In the genomic region with DNA sequence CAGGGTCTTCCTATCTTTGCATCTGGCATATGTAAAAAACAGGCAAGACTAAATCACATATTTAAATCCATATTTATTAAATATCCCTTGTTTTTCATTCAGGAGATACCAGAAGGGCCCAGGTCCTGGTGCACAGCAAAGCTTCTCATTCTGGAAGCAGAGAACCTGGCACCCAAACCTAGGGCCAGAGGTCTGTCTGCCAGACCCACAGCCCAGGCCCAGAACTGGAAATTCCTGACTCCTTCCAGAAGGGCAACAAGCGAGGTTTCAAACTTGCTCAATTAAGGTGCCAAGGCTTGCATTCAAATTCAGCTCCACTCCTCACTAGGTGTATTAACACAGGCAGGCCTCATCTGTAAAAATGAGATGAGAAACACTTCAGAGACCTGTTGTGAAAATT, we compare ENCODE assay signal across 16 cellular contexts. TPM values are rescaled to one million over a fixed set of nuclear protein-coding genes. Genes with fewer than 3 reads are reported as not detected.
DNase-seq lines count a peak whose midpoint lies in the region; ATAC-seq, FAIRE-seq and TF ChIP-seq lines count a peak whose summit lies in the region.
"Had no signal": no experiment of that assay in that cellular context is flagged by ENCODE, and none has a peak within 500 bp of the region (broad histone marks: within the 10 kb centered on the region; RNA-seq: fewer than 3 reads in every experiment).

No MANE protein-coding gene starts in this region.

- peaks cover 42% of the 10 kb centered on the region for H3K79me2 ChIP-seq in OCI-LY3 (ENCODE audit: low read length)
- peaks cover 53% of the 10 kb centered on the region for H3K79me2 ChIP-seq in K562 (ENCODE audit: control insufficient read depth, insufficient read depth, low read length)
- H3K79me2 ChIP-seq: parathyroid adenoma had no signal

- no peaks in the 10 kb centered on the region for H3K9me1 ChIP-seq in K562 (ENCODE audit: control insufficient read depth, insufficient read depth, low read length)

- H3K4me2 ChIP-seq in OCI-LY3 (ENCODE audit: low read length) (no peak overlapping the region), K562 (ENCODE audit: insufficient read depth, low read length) (peak overlapping the region; percentile 100)

- intact Hi-C loops in K562 (cut with micrococcal nuclease) = no loop called here
- intact Hi-C loops in lower leg skin (cut with DNase I; ENCODE audit: low total_unique reads) = no loop called here

- H3K4me1 ChIP-seq in OCI-LY3 (ENCODE audit: low read length) = peaks cover 73% of the 10 kb centered on the region
- peaks cover 29 to 34% of the 10 kb centered on the region in 2 experiments; a peak in 4 of 5 replicates for H3K4me1 ChIP-seq in K562 (replicated peaks in 1 of 2; ENCODE audit: control insufficient read depth in 2 of 2, insufficient read depth in 2 of 2, low read length in 2 of 2)

- H3K27me3 Mint-ChIP-seq in activated T-cell treated with anti-CD3 and anti-CD28 coated beads, Interleukin-2, amount 50 U/mL, for 4 hours (ENCODE audit: low read depth) = no peaks in the 10 kb centered on the region
- no peaks in the 10 kb centered on the region for H3K27me3 Mint-ChIP-seq in stimulated activated naive CD8-positive, alpha-beta T cell treated with anti-CD3 and anti-CD28 coated beads, Interleukin-15, amount 100 ng/mL, for 72 hours

- ATAC-seq in activated T-cell treated with anti-CD3 and anti-CD28 coated beads, Interleukin-2, amount 50 U/mL, for 4 hours = no peak
- ATAC-seq in K562 = no peak
- ATAC-seq in stimulated activated naive CD8-positive, alpha-beta T cell treated with anti-CD3 and anti-CD28 coated beads, Interleukin-15, amount 100 ng/mL, for 72 hours = no peak

- no peak for TF ChIP-seq RAD21 in K562 (CRISPR knock-in tag; conservative IDR thresholded peaks at IDR 0.05 in 1 of 2, IDR thresholded peaks at IDR 0.05 in 1 of 2)

- TF ChIP-seq CTCF in OCI-LY3 (IDR thresholded peaks at IDR 0.05; ENCODE audit: low read depth, low read length) = no peak
- TF ChIP-seq CTCF in K562 (IDR thresholded peaks at IDR 0.05 in 2 of 3, conservative IDR thresholded peaks at IDR 0.05 in 1 of 3; ENCODE audit: insufficient read depth in 2 of 3, low read depth in 1 of 3, low read length in 3 of 3) = no peak
- TF ChIP-seq CTCF in lower leg skin (IDR thresholded peaks at IDR 0.05) = no peak

- POLR2A ChIA-PET in K562 (lab: Yijun Ruan, JAX) = interaction anchor here (0.6 to 7.4 kb wide), 11 partner anchors 8 to 153 kb away, joined by 3 to 141 read pairs (median 4); no protein-coding TSS in a partner anchor

- H3K4me3 ChIP-seq in OCI-LY3 (ENCODE audit: low read length) = no peak overlapping the region
- H3K4me3 ChIP-seq in K562 = no peak overlapping the region; the same call in 1 of the 2 replicates
- no peak overlapping the region for H3K4me3 ChIP-seq in lower leg skin (ENCODE audit: low read depth, poor library complexity, severe bottlenecking)
- H3K4me3 ChIP-seq: tibial nerve had no signal

- H3K27ac Mint-ChIP-seq in stimulated activated naive CD8-positive, alpha-beta T cell treated with anti-CD3 and anti-CD28 coated beads, Interleukin-15, amount 100 ng/mL, for 72 hours = peak overlapping the region; percentile 100

- H4K20me1 ChIP-seq in OCI-LY3 (ENCODE audit: insufficient read depth, low read length) (peaks cover 26% of the 10 kb centered on the region), K562 (replicated peaks; ENCODE audit: control insufficient read depth, insufficient read depth, low read length) (peaks cover 24% of the 10 kb centered on the region)

- peaks cover 84% of the 10 kb centered on the region for H3K4me1 Mint-ChIP-seq in activated T-cell treated with anti-CD3 and anti-CD28 coated beads, Interleukin-2, amount 50 U/mL, for 4 hours (ENCODE audit: low read depth)
- H3K4me1 Mint-ChIP-seq in stimulated activated naive CD8-positive, alpha-beta T cell treated with anti-CD3 and anti-CD28 coated beads, Interleukin-15, amount 100 ng/mL, for 72 hours = peaks cover 85% of the 10 kb centered on the region

- FAIRE-seq in K562 (lab: Jason Lieb, UNC) (no peak), HTR-8/SVneo (lab: Jason Lieb, UNC) (no peak)

- no peaks in the 10 kb centered on the region for H3K9me3 Mint-ChIP-seq in activated T-cell treated with anti-CD3 and anti-CD28 coated beads, Interleukin-2, amount 50 U/mL, for 4 hours
- no peaks in the 10 kb centered on the region for H3K9me3 Mint-ChIP-seq in stimulated activated naive CD8-positive, alpha-beta T cell treated with anti-CD3 and anti-CD28 coated beads, Interleukin-15, amount 100 ng/mL, for 72 hours

- 71% methylated on average over 1 of the region's 1 CpG for WGBS in K562 (ENCODE audit: insufficient coverage, low coverage, missing lambda C conversion rate)
- 71 to 88% methylated on average over 1 of the region's 1 CpG for WGBS in lower leg skin, 2 donors

- no peak overlapping the region for H3K9ac ChIP-seq in OCI-LY3 (ENCODE audit: low read length)
- peak overlapping the region in 1 of 2 experiments; percentile 99; a peak in 1 of 4 replicates for H3K9ac ChIP-seq in K562 (ENCODE audit: insufficient read depth in 1 of 2, low read depth in 2 of 2, low read length in 2 of 2)
- H3K9ac ChIP-seq: parathyroid adenoma had no signal

- H3K9me3 ChIP-seq in OCI-LY3 (ENCODE audit: insufficient read depth, low read length) (no peaks in the 10 kb centered on the region), K562 (replicated peaks; ENCODE audit: control insufficient read depth, insufficient read depth, low read depth, low read length) (no peaks in the 10 kb centered on the region; the same call in 1 of the 2 replicates)
- H3K9me3 ChIP-seq: tibial nerve had no signal

- TF ChIP-seq POLR2A in K562 (conservative IDR thresholded peaks at IDR 0.05) = no peak
- no peak for TF ChIP-seq POLR2A in lower leg skin (IDR thresholded peaks at IDR 0.05)

- no peaks in the 10 kb centered on the region for H3K27me3 ChIP-seq in OCI-LY3 (ENCODE audit: low read depth, low read length)
- no peaks in the 10 kb centered on the region for H3K27me3 ChIP-seq in K562 (ENCODE audit: control insufficient read depth in 2 of 2, insufficient read depth in 2 of 2, low read length in 2 of 2)
- H3K27me3 ChIP-seq: tibial nerve had no signal

- H3K36me3 ChIP-seq in OCI-LY3 (replicated peaks; ENCODE audit: low read depth, low read length) (peaks cover 61% of the 10 kb centered on the region), K562 (ENCODE audit: control insufficient read depth, insufficient read depth, low read length) (peaks cover 64% of the 10 kb centered on the region)

- CTCF ChIA-PET in K562 (lab: Yijun Ruan, JAX; ENCODE audit: low intra/inter-chr PET ratio) = no interaction called here

- no peak for TF ChIP-seq EP300 in K562 (IDR thresholded peaks at IDR 0.05; ENCODE audit: low read length)

- peaks cover 45% of the 10 kb centered on the region for H3K36me3 Mint-ChIP-seq in activated T-cell treated with anti-CD3 and anti-CD28 coated beads, Interleukin-2, amount 50 U/mL, for 4 hours (ENCODE audit: insufficient read depth)

- in situ Hi-C loops in K562 (cut with MboI) = no loop called here

- DNase-seq in activated T-cell treated with anti-CD3 and anti-CD28 coated beads, Interleukin-2, amount 50 U/mL, for 4 hours = no peak
- DNase-seq in activated T-cell treated with anti-CD3 and anti-CD28 coated beads for 4 hours (no peak), K562 (ENCODE audit: extremely low read depth in 1 of 4, low spot score in 3 of 4) (no peak), C1 segment of cervical spinal cord (lab: John Stamatoyannopoulos, UW) (no peak), lower leg skin (ENCODE audit: low spot score in 2 of 2) (no peak), HTR-8/SVneo (ENCODE audit: insufficient read length, low spot score) (no peak)
- DNase-seq in stimulated activated naive CD8-positive, alpha-beta T cell treated with anti-CD3 and anti-CD28 coated beads, Interleukin-15, amount 100 ng/mL, for 72 hours = no peak
- DNase-seq: DMS79 treated with DMSO at 0.1 percent for 48 hours; midbrain; NCI-H1694 treated with DMSO at 0.1 percent for 48 hours; NCI-H526; stimulated activated CD4-positive, alpha-beta T cell treated with anti-CD3 and anti-CD28 coated beads, Interleukin-12 subunit alpha, Interleukin-12 subunit beta, amount 100 ng/mL, for 4 hours had no signal

- H2AFZ ChIP-seq in OCI-LY3 (ENCODE audit: low read depth, low read length) (no peak overlapping the region), K562 (ENCODE audit: low read depth, low read length) (no peak overlapping the region)
- H2AFZ ChIP-seq: parathyroid adenoma had no signal

- peak overlapping the region; percentile 99 for H3K4me3 Mint-ChIP-seq in activated T-cell treated with anti-CD3 and anti-CD28 coated beads, Interleukin-2, amount 50 U/mL, for 4 hours
- H3K4me3 Mint-ChIP-seq in stimulated activated naive CD8-positive, alpha-beta T cell treated with anti-CD3 and anti-CD28 coated beads, Interleukin-15, amount 100 ng/mL, for 72 hours = peak overlapping the region; percentile 96 to 98

- BruUV-seq in K562 (replicated peaks; lab: Mats Ljungman, UMichigan) = no TSS peak

- H3K27ac ChIP-seq in OCI-LY3 (ENCODE audit: low read length) = peak overlapping the region; percentile 5; the same call in 1 of the 2 replicates
- no peak overlapping the region; the same call in 2 of the 3 replicates for H3K27ac ChIP-seq in K562 (ENCODE audit: extremely low read depth, low read depth, low read length)
- H3K27ac ChIP-seq: parathyroid adenoma, tibial nerve had no signal

RNA-seq across cellular contexts. Expression of a gene that starts 4.2 kb away (rescaled TPM):
- 100 to 1,000 TPM; 120 to 205 (median 143) TPM for total RNA-seq in activated T-cell treated with anti-CD3 and anti-CD28 coated beads, Interleukin-2, amount 50 U/mL, for 4 hours
- total RNA-seq in K562 (2011; cell fraction: chromatin; rRNA removed; ENCODE audit: low replicate concordance) = 0.44 and 2.2 TPM in 2 replicates
- total RNA-seq in K562 (2011; cell fraction: nucleolus; rRNA removed) = 1.2 and 1.3 TPM in 2 replicates
- 0.88 and 1.1 TPM in 2 replicates for total RNA-seq in K562 (2011; cell fraction: nucleoplasm; rRNA removed)
- total RNA-seq in K562 (2014; rRNA removed) (0.16 and 0.23 TPM in 2 replicates), K562 (2014; rRNA removed; fragmentation: Illumina TruSeq; extraction: Trizol) (0.06 and 0.11 TPM in 2 replicates), K562 (2015; rRNA removed; fragmentation: Illumina TruSeq; extraction: Trizol) (0.23 and 0.25 TPM in 2 replicates), K562 (2021) (0.62 and 0.72 TPM in 2 replicates), lower leg skin (1 to 10 TPM; 1.1 to 3.0 (median 2.2) TPM)
- polyA plus RNA-seq in K562 (2011; rRNA removed) (0.08 and 0.10 TPM in 2 replicates), K562 (2014; fragmentation: Illumina TruSeq; extraction: Trizol) (0.04 and 0.26 TPM in 2 replicates), K562 (2014; fragmentation: Nextera tagmentation; extraction: Ambion mirVana) (under 1 TPM in 1 of 2 experiments, not detected in 1; 0.03 TPM), K562 (2014; rRNA removed) (0.16 and 0.26 TPM in 2 replicates)
- 0.03 and 0.33 TPM in 2 replicates for polyA plus RNA-seq in K562 (2011; cell fraction: cytosol; rRNA removed)
- 0.39 and 1.3 TPM in 2 replicates for polyA plus RNA-seq in K562 (2011; cell fraction: nucleus; rRNA removed)
- 0.30 and 0.71 TPM in 2 replicates for polyA plus RNA-seq in K562 (2012)
- polyA minus RNA-seq in K562 (2011; rRNA and poly(A)+ RNA removed) = 0.27 and 0.28 TPM in 2 replicates
- polyA minus RNA-seq in K562 (2011; cell fraction: cytosol; rRNA and poly(A)+ RNA removed) = 0.73 and 0.86 TPM in 2 replicates
- 1.3 and 1.5 TPM in 2 replicates for polyA minus RNA-seq in K562 (2011; cell fraction: nucleus; rRNA and poly(A)+ RNA removed)
- total RNA-seq: RPMI7951 had no signal

RNA-seq across cellular contexts. Expression of a gene that starts 17.0 kb away (rescaled TPM):
- 10 to 100 TPM; 35.9 to 38.2 (median 36.6) TPM for total RNA-seq in activated T-cell treated with anti-CD3 and anti-CD28 coated beads, Interleukin-2, amount 50 U/mL, for 4 hours
- 44.0 and 75.1 TPM in 2 replicates for total RNA-seq in K562 (2011; cell fraction: chromatin; rRNA removed; ENCODE audit: low replicate concordance)
- total RNA-seq in K562 (2011; cell fraction: nucleolus; rRNA removed) = 40.9 and 43.2 TPM in 2 replicates
- 50.7 and 64.6 TPM in 2 replicates for total RNA-seq in K562 (2011; cell fraction: nucleoplasm; rRNA removed)
- total RNA-seq in K562 (2014; rRNA removed) (38.6 and 46.5 TPM in 2 replicates), K562 (2014; rRNA removed; fragmentation: Illumina TruSeq; extraction: Trizol) (9.5 and 12.4 TPM in 2 replicates), K562 (2015; rRNA removed; fragmentation: Illumina TruSeq; extraction: Trizol) (15.8 and 17.9 TPM in 2 replicates), K562 (2021) (33.9 and 35.2 TPM in 2 replicates), lower leg skin (10 to 100 TPM; 25.1 to 45.7 (median 32.6) TPM)
- polyA plus RNA-seq in K562 (2011; rRNA removed) (28.8 and 35.2 TPM in 2 replicates), K562 (2014; fragmentation: Illumina TruSeq; extraction: Trizol) (25.9 and 30.9 TPM in 2 replicates), K562 (2014; fragmentation: Nextera tagmentation; extraction: Ambion mirVana) (1 to 10 TPM in 1 of 2 experiments, under 1 TPM in 1; 0.41 to 2.0 TPM), K562 (2014; rRNA removed) (29.3 and 36.1 TPM in 2 replicates)
- 33.7 and 78.6 TPM in 2 replicates for polyA plus RNA-seq in K562 (2011; cell fraction: cytosol; rRNA removed)
- 40.1 and 81.8 TPM in 2 replicates for polyA plus RNA-seq in K562 (2011; cell fraction: nucleus; rRNA removed)
- 28.0 and 45.2 TPM in 2 replicates for polyA plus RNA-seq in K562 (2012)
- polyA minus RNA-seq in K562 (2011; rRNA and poly(A)+ RNA removed) = 15.6 and 28.1 TPM in 2 replicates
- polyA minus RNA-seq in K562 (2011; cell fraction: cytosol; rRNA and poly(A)+ RNA removed) = 27.2 and 30.5 TPM in 2 replicates
- polyA minus RNA-seq in K562 (2011; cell fraction: nucleus; rRNA and poly(A)+ RNA removed) = 15.8 and 18.1 TPM in 2 replicates

Comparison
In these comparisons a context has a peak if more than half of its experiments do, and no peak if none do; other contexts are left out.
1. RNA of a gene that starts 4.2 kb away (total RNA-seq): 120 to 205 TPM in activated T-cell treated with anti-CD3 and anti-CD28 coated beads, Interleukin-2, amount 50 U/mL, for 4 hours; 1.1 to 3.0 TPM in lower leg skin and 0.06 to 2.2 TPM in K562; every median in the first group is over 10 times any median in the second.